ENCODE assay signal across 13 cellular contexts in the genomic region with DNA sequence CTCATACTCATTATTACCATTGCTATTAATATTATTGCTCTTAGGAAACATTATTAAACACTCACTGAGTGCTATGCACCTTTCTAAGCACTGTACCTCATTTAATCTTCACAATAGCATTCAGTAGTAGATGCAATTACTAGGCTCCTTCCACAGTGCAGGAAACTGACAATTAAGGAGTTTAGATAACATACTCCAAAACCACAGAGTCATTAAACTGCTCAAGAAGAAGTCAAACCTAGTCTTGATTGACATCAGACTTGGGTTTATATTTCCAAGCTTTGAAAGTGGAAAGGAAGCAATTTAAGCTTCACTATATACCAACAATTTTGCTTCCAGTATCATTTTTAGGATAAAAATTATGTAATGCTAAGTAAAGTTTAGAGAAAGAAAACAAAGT.
DNase-seq lines count a peak whose midpoint lies in the region; TF ChIP-seq lines count a peak whose summit lies in the region.
"Had no signal": no experiment of that assay in that cellular context is flagged by ENCODE, and none has a peak within 500 bp of the region (broad histone marks: within the 10 kb centered on the region; RNA-seq: fewer than 3 reads in every experiment).

No MANE protein-coding gene starts in this region.

- DNase-seq in A673 (ENCODE audit: low spot score): peak; percentile 82
- peak; percentile 2 for DNase-seq in GF-D8 (lab: John Stamatoyannopoulos, UW)
- DNase-seq in NCI-H1436 (lab: John Stamatoyannopoulos, UW): peak; percentile 15
- DNase-seq in NOMO-1 (lab: John Stamatoyannopoulos, UW; ENCODE audit: unreplicated experiment in 2 of 2): peak; percentile 39 to 84
- DNase-seq in NCI-H345 (lab: John Stamatoyannopoulos, UW): no peak
- DNase-seq in NCI-H2227 (lab: John Stamatoyannopoulos, UW; ENCODE audit: unreplicated experiment): no peak
- DNase-seq in T-helper 2 cell treated with Interferon-gamma antibody and Interleukin-4, amounts not matched to agents 5 μg/mL and 100 μg/mL, for 36 hours (ENCODE audit: low spot score): no peak
- DNase-seq in activated CD4-positive, alpha-beta T cell treated with anti-CD3 and anti-CD28 coated beads, Interleukin-2, amount 50 U/mL, for 1 hour: no peak
- DNase-seq: DMS53, HCEC 1CT had no signal

- H3K4me3 ChIP-seq in A673 (ENCODE audit: low read depth, low read length, poor library complexity, severe bottlenecking): no peak overlapping the region
- H3K4me3 ChIP-seq: A549, BLaER1 had no signal

- no peak for TF ChIP-seq CTCF in A673 (conservative IDR thresholded peaks at IDR 0.05; ENCODE audit: low read depth, low read length)

- no peaks in the 10 kb centered on the region for H3K27me3 Mint-ChIP-seq in T-helper 2 cell treated with Interferon-gamma antibody and Interleukin-4, amounts not matched to agents 5 μg/mL and 100 μg/mL, for 36 hours (ENCODE audit: low read depth)

- no peaks in the 10 kb centered on the region for H3K36me3 ChIP-seq in A673 (ENCODE audit: insufficient read depth, low read length, poor library complexity, severe bottlenecking)
- H3K36me3 ChIP-seq: BLaER1 had no signal

- no peaks in the 10 kb centered on the region for H3K4me1 Mint-ChIP-seq in T-helper 2 cell treated with Interferon-gamma antibody and Interleukin-4, amounts not matched to agents 5 μg/mL and 100 μg/mL, for 36 hours (ENCODE audit: low read depth)

- peaks cover 9% of the 10 kb centered on the region for H3K4me1 ChIP-seq in A673 (ENCODE audit: insufficient read depth, low read length, poor library complexity, severe bottlenecking)
- H3K4me1 ChIP-seq: A549 had no signal

- peaks cover 3% of the 10 kb centered on the region for H3K9me3 Mint-ChIP-seq in T-helper 2 cell treated with Interferon-gamma antibody and Interleukin-4, amounts not matched to agents 5 μg/mL and 100 μg/mL, for 36 hours

- no peaks in the 10 kb centered on the region for H3K27me3 ChIP-seq in A673 (replicated peaks; ENCODE audit: insufficient read depth, low read depth, low read length, poor library complexity)
- H3K27me3 ChIP-seq: BLaER1 had no signal

- H3K36me3 Mint-ChIP-seq in T-helper 2 cell treated with Interferon-gamma antibody and Interleukin-4, amounts not matched to agents 5 μg/mL and 100 μg/mL, for 36 hours (ENCODE audit: low read depth): no peaks in the 10 kb centered on the region

- H3K27ac Mint-ChIP-seq in T-helper 2 cell treated with Interferon-gamma antibody and Interleukin-4, amounts not matched to agents 5 μg/mL and 100 μg/mL, for 36 hours: no peak overlapping the region

- no peak overlapping the region for H3K27ac ChIP-seq in A673 (ENCODE audit: low read depth, low read length, poor library complexity, severe bottlenecking)
- H3K27ac ChIP-seq: A549, BLaER1, HL-60 had no signal

- CTCF ChIA-PET in A673 (lab: Charles Lee): no interaction called here

- no peak overlapping the region for H3K4me3 Mint-ChIP-seq in T-helper 2 cell treated with Interferon-gamma antibody and Interleukin-4, amounts not matched to agents 5 μg/mL and 100 μg/mL, for 36 hours

- intact Hi-C loops in A673 (cut with micrococcal nuclease; ENCODE audit: unreplicated experiment): no loop called here

- BruUV-seq in A673 (replicated peaks; lab: Mats Ljungman, UMichigan): no TSS peak

- POLR2A ChIA-PET in A673 (lab: Charles Lee; ENCODE audit: low non-redundant PET): no interaction called here

- H3K9me3 ChIP-seq in A673 (ENCODE audit: low read depth, low read length, poor library complexity, severe bottlenecking): peaks cover 14% of the 10 kb centered on the region

Comparison
In these comparisons a context has a peak if more than half of its experiments do, and no peak if none do; other contexts are left out.
1. DNase-seq: peak in A673 (single experiment), GF-D8 (single experiment), NCI-H1436 (single experiment) and NOMO-1 (2 of 2); none in NCI-H345 (single experiment), NCI-H2227 (single experiment), T-helper 2 cell treated with Interferon-gamma antibody and Interleukin-4, amounts not matched to agents 5 μg/mL and 100 μg/mL, for 36 hours (single experiment) and activated CD4-positive, alpha-beta T cell treated with anti-CD3 and anti-CD28 coated beads, Interleukin-2, amount 50 U/mL, for 1 hour (single experiment).